Comparison of ENCODE assay signal across 11 cellular contexts in the genomic region with DNA sequence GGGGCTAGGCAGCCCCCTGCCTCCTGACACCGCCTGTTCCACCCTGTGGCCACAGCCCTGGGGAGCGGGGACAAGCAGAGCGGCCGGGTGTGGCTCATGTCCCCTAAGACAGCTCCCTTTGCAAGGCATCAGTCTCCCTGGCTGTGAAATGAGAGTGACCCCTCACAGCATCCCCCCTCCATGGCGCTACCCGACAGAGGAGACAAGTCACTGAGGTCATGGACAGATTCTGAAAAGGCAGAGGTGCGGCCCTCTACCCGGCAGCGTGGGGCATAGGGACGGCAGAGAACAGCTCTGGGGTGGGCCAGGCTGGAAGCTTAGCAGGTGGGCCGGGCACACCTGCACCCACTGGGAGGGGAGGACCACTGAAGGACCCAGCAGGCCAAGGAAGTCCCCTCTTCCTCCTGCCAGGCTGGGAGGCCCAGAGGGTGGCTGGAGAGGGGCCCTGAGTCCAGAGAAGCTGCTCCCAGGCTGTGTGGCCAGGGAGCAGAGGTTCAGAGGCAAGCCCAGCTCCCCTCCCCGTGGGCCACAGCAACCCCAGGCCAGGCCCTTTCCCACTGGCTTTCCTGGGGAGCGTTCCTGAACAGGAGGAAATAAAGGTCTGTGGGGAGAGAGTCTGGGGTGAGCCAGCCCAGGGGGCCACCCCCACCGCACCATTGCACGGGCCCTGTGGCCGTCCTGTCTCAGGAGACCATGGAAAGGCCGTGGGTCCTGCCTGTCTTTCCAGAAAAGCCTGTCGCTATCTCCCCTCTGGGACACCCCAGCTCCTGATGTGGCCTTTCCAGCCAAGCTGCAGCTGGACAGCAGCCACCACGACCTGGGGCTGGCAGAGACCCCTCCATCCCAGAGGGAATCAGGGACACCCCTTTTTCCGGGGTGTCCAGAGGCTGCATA. TPM values are rescaled to one million over a fixed set of nuclear protein-coding genes. Genes with fewer than 3 reads are reported as not detected.
DNase-seq lines count a peak whose midpoint lies in the region; ATAC-seq, FAIRE-seq and TF ChIP-seq lines count a peak whose summit lies in the region.
"Had no signal": no experiment of that assay in that cellular context is flagged by ENCODE, and none has a peak within 500 bp of the region (broad histone marks: within the 10 kb centered on the region; RNA-seq: fewer than 3 reads in every experiment).

No MANE protein-coding gene starts in this region.

- H4K20me1 ChIP-seq in HepG2 (ENCODE audit: insufficient read depth, low read length) = no peaks in the 10 kb centered on the region

- DNase-seq in activated CD4-positive, alpha-beta T cell treated with anti-CD3 and anti-CD28 coated beads, Interleukin-2, amount 10 ng/mL, durations not matched to agents 24 days and 14 days = no peak
- no peak for DNase-seq in activated CD4-positive, alpha-beta T cell treated with anti-CD3 and anti-CD28 coated beads for 36 hours
- DNase-seq in adipocyte (ENCODE audit: low read depth) (no peak), HepG2 (ENCODE audit: low spot score) (no peak), putamen (ENCODE audit: low spot score) (no peak)

- H3K4me1 Mint-ChIP-seq in activated CD4-positive, alpha-beta T cell treated with anti-CD3 and anti-CD28 coated beads, Interleukin-2, amount 10 ng/mL, durations not matched to agents 24 days and 14 days = peaks cover 6% of the 10 kb centered on the region
- no peaks in the 10 kb centered on the region for H3K4me1 Mint-ChIP-seq in activated CD4-positive, alpha-beta T cell treated with anti-CD3 and anti-CD28 coated beads for 36 hours

- CTCF ChIA-PET in activated CD4-positive, alpha-beta T cell treated with anti-CD3 and anti-CD28 coated beads for 36 hours (lab: Charles Lee) = interaction anchor here (0.6 to 0.8 kb wide), 2 partner anchors 21 to 45 kb away, joined by 3 read pairs; no protein-coding TSS in a partner anchor
- CTCF ChIA-PET in HepG2 (lab: Yijun Ruan, JAX; ENCODE audit: low intra/inter-chr PET ratio, low total read pairs) = no interaction called here

- H3K9me3 Mint-ChIP-seq in activated CD4-positive, alpha-beta T cell treated with anti-CD3 and anti-CD28 coated beads, Interleukin-2, amount 10 ng/mL, durations not matched to agents 24 days and 14 days = no peaks in the 10 kb centered on the region
- no peaks in the 10 kb centered on the region for H3K9me3 Mint-ChIP-seq in activated CD4-positive, alpha-beta T cell treated with anti-CD3 and anti-CD28 coated beads for 36 hours (ENCODE audit: low read depth)

- peaks cover 2% of the 10 kb centered on the region for H3K36me3 Mint-ChIP-seq in activated CD4-positive, alpha-beta T cell treated with anti-CD3 and anti-CD28 coated beads, Interleukin-2, amount 10 ng/mL, durations not matched to agents 24 days and 14 days (ENCODE audit: low read depth)
- H3K36me3 Mint-ChIP-seq in activated CD4-positive, alpha-beta T cell treated with anti-CD3 and anti-CD28 coated beads for 36 hours (ENCODE audit: low read depth) = no peaks in the 10 kb centered on the region

- no peak overlapping the region for H2AFZ ChIP-seq in HepG2 (ENCODE audit: low read length)

- no peaks in the 10 kb centered on the region for H3K79me2 ChIP-seq in HepG2 (ENCODE audit: insufficient read depth, low read length)

- no peak for TF ChIP-seq POLR2A in HepG2 (IDR thresholded peaks at IDR 0.05; ENCODE audit: insufficient read depth in 1 of 2, low read depth in 2 of 2, low read length in 2 of 2)

- intact Hi-C loops in activated CD4-positive, alpha-beta T cell treated with anti-CD3 and anti-CD28 coated beads, Interleukin-2, amount 10 ng/mL, durations not matched to agents 24 days and 14 days (cut with micrococcal nuclease) = no loop called here
- intact Hi-C loops in activated CD4-positive, alpha-beta T cell treated with anti-CD3 and anti-CD28 coated beads for 36 hours (cut with DNase I, micrococcal nuclease) = loop anchor here in 1 of 2 experiments (1.0 kb wide), 1 partner anchor 44 kb away; no protein-coding TSS in a partner anchor
- intact Hi-C loops in HepG2 (cut with micrococcal nuclease; ENCODE audit: unreplicated experiment) = loop anchor here (5.0 to 10.0 kb wide), 3 partner anchors 48 to 138 kb away; a partner anchor contains a TSS

- H3K4me2 ChIP-seq in HepG2 (ENCODE audit: low read depth, low read length) = peak overlapping the region; percentile 83

- peak overlapping the region; percentile 65 for H3K4me3 Mint-ChIP-seq in activated CD4-positive, alpha-beta T cell treated with anti-CD3 and anti-CD28 coated beads, Interleukin-2, amount 10 ng/mL, durations not matched to agents 24 days and 14 days
- no peak overlapping the region for H3K4me3 Mint-ChIP-seq in activated CD4-positive, alpha-beta T cell treated with anti-CD3 and anti-CD28 coated beads for 36 hours

- 76% methylated on average over 12 of the region's 20 CpGs for WGBS in HepG2 (ENCODE audit: low lambda C conversion rate)

- TF ChIP-seq RAD21 in HepG2 (CRISPR knock-in tag; IDR thresholded peaks at IDR 0.05) = no peak

- ATAC-seq in activated CD4-positive, alpha-beta T cell treated with anti-CD3 and anti-CD28 coated beads for 36 hours = no peak
- ATAC-seq in HepG2 (peak; percentile 16), HG03565 (IDR thresholded peaks at IDR 0.05; ENCODE audit: unreplicated experiment) (no peak), HG02870 (IDR thresholded peaks at IDR 0.05; ENCODE audit: unreplicated experiment) (no peak)

- FAIRE-seq in HepG2 (lab: Jason Lieb, UNC) = no peak
- FAIRE-seq: A204.1 had no signal

- POLR2A ChIA-PET in activated CD4-positive, alpha-beta T cell treated with anti-CD3 and anti-CD28 coated beads for 36 hours (lab: Charles Lee) = no interaction called here
- POLR2A ChIA-PET in HepG2 (lab: Yijun Ruan, JAX) = interaction anchor here (0.8 to 2.9 kb wide), 6 partner anchors 14 to 204 kb away, joined by 3 to 12 read pairs (median 6); no protein-coding TSS in a partner anchor

- peak overlapping the region; percentile 29 for H3K27ac Mint-ChIP-seq in activated CD4-positive, alpha-beta T cell treated with anti-CD3 and anti-CD28 coated beads, Interleukin-2, amount 10 ng/mL, durations not matched to agents 24 days and 14 days
- no peak overlapping the region for H3K27ac Mint-ChIP-seq in activated CD4-positive, alpha-beta T cell treated with anti-CD3 and anti-CD28 coated beads for 36 hours

- TF ChIP-seq EP300 in HepG2 (IDR thresholded peaks at IDR 0.05; ENCODE audit: low read depth in 2 of 2, low read length in 2 of 2) = no peak
- TF ChIP-seq EP300 in HepG2 (CRISPR knock-in tag; IDR thresholded peaks at IDR 0.05; ENCODE audit: borderline replicate concordance) = no peak

- in situ Hi-C loops in HepG2 (cut with HindIII; ENCODE audit: extremely low pct_ligation_motif_present, low pct_unique_long_range_greater_than_20kb) = no loop called here

- H3K27me3 Mint-ChIP-seq in activated CD4-positive, alpha-beta T cell treated with anti-CD3 and anti-CD28 coated beads, Interleukin-2, amount 10 ng/mL, durations not matched to agents 24 days and 14 days = peaks cover 8% of the 10 kb centered on the region
- H3K27me3 Mint-ChIP-seq in activated CD4-positive, alpha-beta T cell treated with anti-CD3 and anti-CD28 coated beads for 36 hours = peaks cover 8% of the 10 kb centered on the region

- H3K4me1 ChIP-seq in adipocyte (ENCODE audit: control insufficient read depth, insufficient read depth, low read length) (peaks cover 9% of the 10 kb centered on the region), HepG2 (ENCODE audit: insufficient read depth, low read length) (peaks cover 44% of the 10 kb centered on the region), stomach smooth muscle (ENCODE audit: control insufficient read depth, insufficient read depth, low read length) (peaks cover 35% of the 10 kb centered on the region)

- peaks cover 19% of the 10 kb centered on the region for H3K27me3 ChIP-seq in adipocyte (replicated peaks; ENCODE audit: control insufficient read depth, insufficient read depth, low read length)
- no peaks in the 10 kb centered on the region for H3K27me3 ChIP-seq in HepG2 (ENCODE audit: control insufficient read depth in 1 of 2, insufficient read depth in 2 of 2, low read length in 2 of 2)
- no peaks in the 10 kb centered on the region for H3K27me3 ChIP-seq in stomach smooth muscle (ENCODE audit: control insufficient read depth in 1 of 2, insufficient read depth in 2 of 2, low read length in 2 of 2)

- no peak overlapping the region for H3K27ac ChIP-seq in HepG2 (ENCODE audit: extremely low read length, insufficient read depth, low read length)
- H3K27ac ChIP-seq in stomach smooth muscle (ENCODE audit: low read length) = peak overlapping the region; percentile 70

- H3K9me3 ChIP-seq in adipocyte (ENCODE audit: control insufficient read depth, low read length) (no peaks in the 10 kb centered on the region), HepG2 (ENCODE audit: low read length) (no peaks in the 10 kb centered on the region), stomach smooth muscle (ENCODE audit: control insufficient read depth in 2 of 2, low read length in 2 of 2) (no peaks in the 10 kb centered on the region)
- H3K9me3 ChIP-seq: adrenal gland had no signal

- BruUV-seq in HepG2 (replicated peaks; lab: Mats Ljungman, UMichigan) = no TSS peak

- H3K36me3 ChIP-seq in adipocyte (ENCODE audit: control insufficient read depth, insufficient read depth, low read length, severe bottlenecking) = no peaks in the 10 kb centered on the region
- no peaks in the 10 kb centered on the region; a peak in 1 of 5 replicates for H3K36me3 ChIP-seq in HepG2 (replicated peaks in 1 of 2; ENCODE audit: control insufficient read depth in 1 of 2, insufficient read depth in 2 of 2, low read length in 2 of 2)
- H3K36me3 ChIP-seq in stomach smooth muscle (ENCODE audit: control insufficient read depth in 2 of 2, insufficient read depth in 2 of 2, low read length in 2 of 2) = no peaks in the 10 kb centered on the region
- H3K36me3 ChIP-seq: adrenal gland had no signal

- no peak for TF ChIP-seq CTCF in HepG2 (CRISPR knock-in tag; IDR thresholded peaks at IDR 0.05)

- H3K4me3 ChIP-seq in adipocyte (ENCODE audit: low read length) (peak overlapping the region; percentile 73), HepG2 (replicated peaks in 1 of 3; ENCODE audit: insufficient read depth in 1 of 3, low read depth in 2 of 3, low read length in 3 of 3) (peak overlapping the region; percentile 59 to 81 (median 76)), stomach smooth muscle (ENCODE audit: low read length in 2 of 2) (peak overlapping the region; percentile 57 to 74)

- H3K9ac ChIP-seq in adipocyte (ENCODE audit: low read length) (peak overlapping the region; percentile 55), HepG2 (ENCODE audit: insufficient read depth, low read depth, low read length) (peak overlapping the region; percentile 65; the same call in 1 of the 2 replicates), stomach smooth muscle (ENCODE audit: low read length in 2 of 2) (peak overlapping the region; percentile 62 to 73)

RNA-seq across cellular contexts. Expression of a gene that starts 1.7 kb away (rescaled TPM):
- 65.9 and 70.2 TPM in 2 replicates for total RNA-seq in activated CD4-positive, alpha-beta T cell treated with anti-CD3 and anti-CD28 coated beads, Interleukin-2, amount 10 ng/mL, durations not matched to agents 24 days and 14 days
- 10 to 100 TPM; 13.1 to 14.8 TPM for total RNA-seq in activated CD4-positive, alpha-beta T cell treated with anti-CD3 and anti-CD28 coated beads for 36 hours
- 18.3 and 24.6 TPM in 2 replicates for total RNA-seq in HepG2 (2016; rRNA removed; fragmentation: Illumina TruSeq; extraction: Trizol)
- 23.5 and 25.0 TPM in 2 replicates for total RNA-seq in HepG2 (2016; cell fraction: cytosol; rRNA removed; fragmentation: Illumina TruSeq; extraction: Trizol; ENCODE audit: low read depth)
- total RNA-seq in HepG2 (2016; cell fraction: insoluble cytoplasmic fraction; rRNA removed; fragmentation: Illumina TruSeq; extraction: Trizol) = 16.6 and 27.2 TPM in 2 replicates
- 46.3 and 47.4 TPM in 2 replicates for total RNA-seq in HepG2 (2016; cell fraction: membrane; rRNA removed; fragmentation: Illumina TruSeq; extraction: Trizol)
- total RNA-seq in HepG2 (2016; cell fraction: nucleus; rRNA removed; fragmentation: Illumina TruSeq; extraction: Trizol) = 13.2 TPM in 2 replicates
- 10.5 and 15.0 TPM in 2 replicates for polyA plus RNA-seq in HepG2 (2011; rRNA removed)
- 11.8 and 14.5 TPM in 2 replicates for polyA plus RNA-seq in HepG2 (2011; cell fraction: cytosol; rRNA removed)
- 19.8 and 24.0 TPM in 2 replicates for polyA plus RNA-seq in HepG2 (2011; cell fraction: nucleus; rRNA removed)
- 15.3 and 21.4 TPM in 2 replicates for polyA plus RNA-seq in HepG2 (2012)
- polyA plus RNA-seq in HepG2 (2016; cell fraction: cytosol; fragmentation: Illumina TruSeq; extraction: Trizol; ENCODE audit: low read depth) = 24.2 and 28.1 TPM in 2 replicates
- polyA plus RNA-seq in HepG2 (2016; cell fraction: insoluble cytoplasmic fraction; fragmentation: Illumina TruSeq; extraction: Trizol; ENCODE audit: low read depth) = 17.0 and 28.9 TPM in 2 replicates
- 45.2 and 45.4 TPM in 2 replicates for polyA plus RNA-seq in HepG2 (2016; cell fraction: membrane; fragmentation: Illumina TruSeq; extraction: Trizol; ENCODE audit: low read depth)
- 26.8 and 30.8 TPM in 2 replicates for polyA plus RNA-seq in HepG2 (2016; cell fraction: nucleus; fragmentation: Illumina TruSeq; extraction: Trizol; ENCODE audit: insufficient read depth, low read depth)
- 3.5 and 14.9 TPM in 2 replicates for polyA minus RNA-seq in HepG2 (2011; rRNA and poly(A)+ RNA removed; ENCODE audit: low replicate concordance)
- polyA minus RNA-seq in HepG2 (2011; cell fraction: cytosol; rRNA and poly(A)+ RNA removed) = 7.5 and 11.2 TPM in 2 replicates
- 5.2 and 7.6 TPM in 2 replicates for polyA minus RNA-seq in HepG2 (2011; cell fraction: nucleus; rRNA and poly(A)+ RNA removed)

RNA-seq across cellular contexts. Expression of a gene that starts 22.6 kb away (rescaled TPM):
- total RNA-seq in activated CD4-positive, alpha-beta T cell treated with anti-CD3 and anti-CD28 coated beads, Interleukin-2, amount 10 ng/mL, durations not matched to agents 24 days and 14 days = 15.3 and 22.4 TPM in 2 replicates
- total RNA-seq in activated CD4-positive, alpha-beta T cell treated with anti-CD3 and anti-CD28 coated beads for 36 hours = 10 to 100 TPM; 11.3 to 14.6 TPM
- total RNA-seq in HepG2 (2016; rRNA removed; fragmentation: Illumina TruSeq; extraction: Trizol) = 6.5 and 11.5 TPM in 2 replicates
- 2.6 and 3.0 TPM in 2 replicates for total RNA-seq in HepG2 (2016; cell fraction: cytosol; rRNA removed; fragmentation: Illumina TruSeq; extraction: Trizol; ENCODE audit: low read depth)
- total RNA-seq in HepG2 (2016; cell fraction: insoluble cytoplasmic fraction; rRNA removed; fragmentation: Illumina TruSeq; extraction: Trizol) = 7.4 and 15.2 TPM in 2 replicates
- 7.6 and 8.2 TPM in 2 replicates for total RNA-seq in HepG2 (2016; cell fraction: membrane; rRNA removed; fragmentation: Illumina TruSeq; extraction: Trizol)
- total RNA-seq in HepG2 (2016; cell fraction: nucleus; rRNA removed; fragmentation: Illumina TruSeq; extraction: Trizol) = 21.5 and 23.4 TPM in 2 replicates
- polyA plus RNA-seq in HepG2 (2011; rRNA removed) = 21.0 and 21.7 TPM in 2 replicates
- polyA plus RNA-seq in HepG2 (2011; cell fraction: cytosol; rRNA removed) = 12.5 and 14.3 TPM in 2 replicates
- polyA plus RNA-seq in HepG2 (2011; cell fraction: nucleus; rRNA removed) = 59.5 and 79.7 TPM in 2 replicates
- 14.5 and 16.2 TPM in 2 replicates for polyA plus RNA-seq in HepG2 (2012)
- 2.2 and 2.3 TPM in 2 replicates for polyA plus RNA-seq in HepG2 (2016; cell fraction: cytosol; fragmentation: Illumina TruSeq; extraction: Trizol; ENCODE audit: low read depth)
- polyA plus RNA-seq in HepG2 (2016; cell fraction: insoluble cytoplasmic fraction; fragmentation: Illumina TruSeq; extraction: Trizol; ENCODE audit: low read depth) = 11.0 and 11.3 TPM in 2 replicates
- polyA plus RNA-seq in HepG2 (2016; cell fraction: membrane; fragmentation: Illumina TruSeq; extraction: Trizol; ENCODE audit: low read depth) = 3.6 and 3.8 TPM in 2 replicates
- polyA plus RNA-seq in HepG2 (2016; cell fraction: nucleus; fragmentation: Illumina TruSeq; extraction: Trizol; ENCODE audit: insufficient read depth, low read depth) = 32.8 and 35.0 TPM in 2 replicates
- polyA minus RNA-seq in HepG2 (2011; rRNA and poly(A)+ RNA removed; ENCODE audit: low replicate concordance) = 12.8 and 23.5 TPM in 2 replicates
- polyA minus RNA-seq in HepG2 (2011; cell fraction: cytosol; rRNA and poly(A)+ RNA removed) = 3.6 and 5.4 TPM in 2 replicates
- polyA minus RNA-seq in HepG2 (2011; cell fraction: nucleus; rRNA and poly(A)+ RNA removed) = 50.6 and 61.9 TPM in 2 replicates

RNA-seq across cellular contexts. Expression of a gene that starts 30.2 kb away (rescaled TPM):
- total RNA-seq in activated CD4-positive, alpha-beta T cell treated with anti-CD3 and anti-CD28 coated beads, Interleukin-2, amount 10 ng/mL, durations not matched to agents 24 days and 14 days = not detected in 2 replicates
- not detected for total RNA-seq in activated CD4-positive, alpha-beta T cell treated with anti-CD3 and anti-CD28 coated beads for 36 hours
- 11.7 and 31.7 TPM in 2 replicates for total RNA-seq in HepG2 (2016; rRNA removed; fragmentation: Illumina TruSeq; extraction: Trizol)
- total RNA-seq in HepG2 (2016; cell fraction: cytosol; rRNA removed; fragmentation: Illumina TruSeq; extraction: Trizol; ENCODE audit: low read depth) = 6.8 and 8.3 TPM in 2 replicates
- total RNA-seq in HepG2 (2016; cell fraction: insoluble cytoplasmic fraction; rRNA removed; fragmentation: Illumina TruSeq; extraction: Trizol) = 10.2 and 31.7 TPM in 2 replicates
- 10.9 and 11.0 TPM in 2 replicates for total RNA-seq in HepG2 (2016; cell fraction: membrane; rRNA removed; fragmentation: Illumina TruSeq; extraction: Trizol)
- total RNA-seq in HepG2 (2016; cell fraction: nucleus; rRNA removed; fragmentation: Illumina TruSeq; extraction: Trizol) = 35.8 and 47.0 TPM in 2 replicates
- 19.5 and 32.7 TPM in 2 replicates for polyA plus RNA-seq in HepG2 (2011; rRNA removed)
- polyA plus RNA-seq in HepG2 (2011; cell fraction: cytosol; rRNA removed) = 9.5 and 22.3 TPM in 2 replicates
- polyA plus RNA-seq in HepG2 (2011; cell fraction: nucleus; rRNA removed) = 171 and 205 TPM in 2 replicates
- 20.0 and 28.3 TPM in 2 replicates for polyA plus RNA-seq in HepG2 (2012)
- polyA plus RNA-seq in HepG2 (2016; cell fraction: cytosol; fragmentation: Illumina TruSeq; extraction: Trizol; ENCODE audit: low read depth) = 5.5 and 6.2 TPM in 2 replicates
- polyA plus RNA-seq in HepG2 (2016; cell fraction: insoluble cytoplasmic fraction; fragmentation: Illumina TruSeq; extraction: Trizol; ENCODE audit: low read depth) = 14.3 and 20.7 TPM in 2 replicates
- 8.5 and 9.6 TPM in 2 replicates for polyA plus RNA-seq in HepG2 (2016; cell fraction: membrane; fragmentation: Illumina TruSeq; extraction: Trizol; ENCODE audit: low read depth)
- 135 and 137 TPM in 2 replicates for polyA plus RNA-seq in HepG2 (2016; cell fraction: nucleus; fragmentation: Illumina TruSeq; extraction: Trizol; ENCODE audit: insufficient read depth, low read depth)
- polyA minus RNA-seq in HepG2 (2011; rRNA and poly(A)+ RNA removed; ENCODE audit: low replicate concordance) = 66.3 TPM in 1 of 2 replicates, not detected in the other
- polyA minus RNA-seq in HepG2 (2011; cell fraction: cytosol; rRNA and poly(A)+ RNA removed) = 26.5 and 32.3 TPM in 2 replicates
- 88.4 and 113 TPM in 2 replicates for polyA minus RNA-seq in HepG2 (2011; cell fraction: nucleus; rRNA and poly(A)+ RNA removed)
- total RNA-seq: pulmonary artery endothelial cell had no signal
